Comparison of ENCODE assay signal across 29 cellular contexts in the genomic region with DNA sequence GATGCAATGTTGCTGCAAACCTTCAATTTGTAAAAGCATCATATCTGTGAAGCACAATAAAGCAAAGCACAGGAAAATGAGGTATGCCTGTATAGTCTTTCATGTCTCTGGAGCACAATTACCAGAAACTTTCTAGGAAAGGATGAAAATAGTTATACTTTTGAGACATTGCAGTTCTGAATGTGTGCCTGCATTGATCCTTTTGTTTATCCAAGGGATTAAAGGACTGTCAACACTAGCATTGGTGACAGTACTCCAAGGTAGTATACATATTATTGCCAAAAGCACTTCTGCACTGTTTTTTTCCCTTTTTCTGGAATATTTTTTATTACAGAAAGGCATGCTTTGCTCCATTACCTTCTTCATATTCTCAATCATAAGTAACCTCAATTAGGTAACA.
"Had no signal": no experiment of that assay in that cellular context is flagged by ENCODE, and none has a peak within 500 bp of the region (broad histone marks: within the 10 kb centered on the region; RNA-seq: fewer than 3 reads in every experiment).

No MANE protein-coding gene starts in this region.

- H3K27ac ChIP-seq: adrenal gland, body of pancreas, esophagus muscularis mucosa, foreskin keratinocyte, gastroesophageal sphincter, heart right ventricle had no signal

- H3K4me1 ChIP-seq: adrenal gland, foreskin keratinocyte, gastroesophageal sphincter, heart right ventricle had no signal

- H3K9me3 ChIP-seq: adrenal gland, body of pancreas, esophagus muscularis mucosa, gastroesophageal sphincter, heart right ventricle had no signal

- ATAC-seq: activated naive CD8-positive, alpha-beta T cell treated with anti-CD3 and anti-CD28 coated beads, Interleukin-2, amount 50 U/mL, for 24 hours; activated T-cell treated with anti-CD3 and anti-CD28 coated beads, Interleukin-2, amount 50 U/mL, for 4 hours; activated T-helper 17 cell treated with anti-CD3 and anti-CD28 coated beads, Interleukin-2, amount 50 U/mL, for 72 hours; foreskin keratinocyte; gastroesophageal sphincter; heart right ventricle; T-helper 17 cell; WTC11 had no signal

- H3K36me3 ChIP-seq: adrenal gland, esophagus muscularis mucosa, gastroesophageal sphincter, heart right ventricle had no signal

- DNase-seq: activated CD4-positive, alpha-beta memory T cell treated with anti-CD3 and anti-CD28 coated beads, Interleukin-2, amount 10 ng/mL, durations not matched to agents 7 days and 5 days; activated CD4-positive, alpha-beta T cell treated with anti-CD3 and anti-CD28 coated beads for 1 hour; activated CD4-positive, alpha-beta T cell treated with anti-CD3 and anti-CD28 coated beads for 4 hours; activated CD4-positive, alpha-beta T cell treated with anti-CD3 and anti-CD28 coated beads, Interleukin-2, amount 10 ng/mL, durations not matched to agents 7 days and 5 days; activated CD4-positive, alpha-beta T cell treated with anti-CD3 and anti-CD28 coated beads, Interleukin-2, amount 50 U/mL, for 4 hours; activated CD8-positive, alpha-beta memory T cell treated with anti-CD3 and anti-CD28 coated beads, Interleukin-2, amount 50 U/mL, for 48 hours; activated effector memory CD4-positive, alpha-beta T cell treated with Interleukin-2 at 50 U/mL for 16 hours; activated gamma-delta T cell treated with Interleukin-2 at 50 U/mL for 16 hours; activated naive CD4-positive, alpha-beta T cell treated with anti-CD3 and anti-CD28 coated beads for 36 hours; activated naive CD8-positive, alpha-beta T cell treated with anti-CD3 and anti-CD28 coated beads for 36 hours; activated naive CD8-positive, alpha-beta T cell treated with anti-CD3 and anti-CD28 coated beads, Interleukin-2, amount 50 U/mL, for 24 hours; activated T-cell treated with anti-CD3 and anti-CD28 coated beads for 4 hours; activated T-cell treated with anti-CD3 and anti-CD28 coated beads, Interleukin-2, amount 50 U/mL, for 4 hours; adrenal gland; amygdala; aorta; body of pancreas; caudate nucleus; effector memory CD4-positive, alpha-beta T cell; erythroblast; foreskin keratinocyte; heart right ventricle; T-helper 1 cell; T-helper 17 cell; T1000 had no signal

- H3K27me3 ChIP-seq: adrenal gland, body of pancreas, esophagus muscularis mucosa, foreskin keratinocyte, gastroesophageal sphincter, heart right ventricle had no signal

- H3K4me3 ChIP-seq: adrenal gland, body of pancreas, esophagus muscularis mucosa, gastroesophageal sphincter, heart right ventricle had no signal
